In the genomic region with DNA sequence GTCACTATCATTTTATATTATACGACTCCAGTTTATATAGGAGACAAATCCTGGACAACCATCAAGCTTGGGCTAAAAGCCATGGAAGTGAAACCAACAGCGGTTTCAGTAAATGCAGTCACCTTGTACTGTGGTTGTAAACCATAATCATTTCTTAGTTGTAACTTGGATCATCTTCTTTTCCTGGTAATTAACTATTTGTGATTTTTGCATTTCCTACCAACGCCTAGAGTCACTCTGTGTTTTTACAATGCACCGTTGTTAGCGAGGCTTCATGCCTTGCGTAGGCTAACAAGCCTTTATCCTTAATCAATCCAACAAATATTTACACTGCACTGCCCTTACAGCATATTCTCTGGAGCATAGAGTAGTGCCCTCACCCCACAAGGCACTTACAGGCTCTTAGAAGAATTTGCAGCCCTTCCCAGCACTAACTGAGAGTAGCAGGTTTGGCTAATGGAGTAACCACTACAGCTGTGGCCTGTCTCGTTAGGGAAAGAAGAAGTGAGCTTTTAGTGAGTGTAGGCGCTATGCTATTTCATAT, we compare ENCODE assay signal across 11 cellular contexts.
DNase-seq lines count a peak whose midpoint lies in the region; ATAC-seq and TF ChIP-seq lines count a peak whose summit lies in the region.
"Had no signal": no experiment of that assay in that cellular context is flagged by ENCODE, and none has a peak within 500 bp of the region (broad histone marks: within the 10 kb centered on the region; RNA-seq: fewer than 3 reads in every experiment).

No MANE protein-coding gene starts in this region.

- no TSS peak for BruUV-seq in Caco-2 (replicated peaks; lab: Mats Ljungman, UMichigan)

- 88 to 89% methylated on average over 6 to 7 of the region's 8 CpGs for WGBS in endodermal cell (ENCODE audit: insufficient coverage in 1 of 2, insufficient read length in 1 of 2), 2 experiments

- H3K27me3 ChIP-seq in endodermal cell (ENCODE audit: control insufficient read depth, insufficient read depth, low read length, poor library complexity, severe bottlenecking) (no peaks in the 10 kb centered on the region), Caco-2 (replicated peaks; ENCODE audit: control insufficient read depth, insufficient read depth, low read length) (no peaks in the 10 kb centered on the region)

- H3K4me1 Mint-ChIP-seq in endodermal cell (peaks cover 20% of the 10 kb centered on the region), HFFc6 (ENCODE audit: low read depth) (peaks cover 3% of the 10 kb centered on the region; the same call in 1 of the 2 replicates), Caco-2 (ENCODE audit: low read depth, unreplicated experiment) (no peaks in the 10 kb centered on the region)
- peaks cover 0 to 3% (median under 1%) of the 10 kb centered on the region in 4 donors for H3K4me1 Mint-ChIP-seq in naive thymus-derived CD8-positive, alpha-beta T cell

- H3K4me1 ChIP-seq in endodermal cell (ENCODE audit: control insufficient read depth, insufficient read depth, low read length): no peaks in the 10 kb centered on the region
- 0 out of 2 replicates have a peak, but pooled peaks cover 6% of the 10 kb centered on the region for H3K4me1 ChIP-seq in Caco-2

- H3K4me3 ChIP-seq in endodermal cell (ENCODE audit: low read length): peak overlapping the region; percentile 13
- H3K4me3 ChIP-seq in Caco-2 (ENCODE audit: low read depth, low read length): no peak overlapping the region

- H3K36me3 ChIP-seq in endodermal cell (ENCODE audit: control insufficient read depth, insufficient read depth, low read length): peaks cover 33% of the 10 kb centered on the region
- peaks cover 2% of the 10 kb centered on the region for H3K36me3 ChIP-seq in Caco-2 (ENCODE audit: control insufficient read depth, insufficient read depth, low read length)

- H3K9me3 ChIP-seq in endodermal cell (ENCODE audit: control insufficient read depth, low read length) (no peaks in the 10 kb centered on the region), Caco-2 (no peaks in the 10 kb centered on the region)

- POLR2A ChIA-PET in Caco-2 (lab: Charles Lee): no interaction called here
- POLR2A ChIA-PET in naive thymus-derived CD8-positive, alpha-beta T cell (lab: Charles Lee): no interaction called here

- H3K9me3 Mint-ChIP-seq in endodermal cell (no peaks in the 10 kb centered on the region), HFFc6 (no peaks in the 10 kb centered on the region), Caco-2 (ENCODE audit: unreplicated experiment) (no peaks in the 10 kb centered on the region)
- no peaks in the 10 kb centered on the region for H3K9me3 Mint-ChIP-seq in naive thymus-derived CD8-positive, alpha-beta T cell
- H3K9me3 Mint-ChIP-seq: IgD-negative memory B cell had no signal

- no peaks in the 10 kb centered on the region for H3K27me3 Mint-ChIP-seq in endodermal cell (ENCODE audit: insufficient read depth)
- H3K27me3 Mint-ChIP-seq in HFFc6 (ENCODE audit: insufficient read depth): no peaks in the 10 kb centered on the region
- no peaks in the 10 kb centered on the region for H3K27me3 Mint-ChIP-seq in Caco-2 (ENCODE audit: insufficient read depth, unreplicated experiment)
- H3K27me3 Mint-ChIP-seq in naive thymus-derived CD8-positive, alpha-beta T cell: no peaks in the 10 kb centered on the region
- H3K27me3 Mint-ChIP-seq: IgD-negative memory B cell had no signal

- H3K36me3 Mint-ChIP-seq in endodermal cell (ENCODE audit: low read depth) (peaks cover 22% of the 10 kb centered on the region), HFFc6 (ENCODE audit: low read depth) (peaks cover 22% of the 10 kb centered on the region), Caco-2 (ENCODE audit: insufficient read depth, unreplicated experiment) (peaks cover 9% of the 10 kb centered on the region)
- H3K36me3 Mint-ChIP-seq in naive thymus-derived CD8-positive, alpha-beta T cell: peaks cover 0 to 57% (median 30%) of the 10 kb centered on the region in 3 donors

- intact Hi-C loops in Caco-2 (cut with micrococcal nuclease; ENCODE audit: unreplicated experiment): no loop called here

- H3K9ac ChIP-seq in endodermal cell (ENCODE audit: extremely low read depth, low read length, poor library complexity, severe bottlenecking): no peak overlapping the region

- CTCF ChIA-PET in Caco-2 (lab: Charles Lee): no interaction called here

- DNase-seq in DMS153 (lab: John Stamatoyannopoulos, UW): peak; percentile 33
- no peak for DNase-seq in DMS153 treated with DMSO at 0.1 percent for 48 hours (lab: John Stamatoyannopoulos, UW; ENCODE audit: unreplicated experiment)
- peak; percentile 66 for DNase-seq in NCI-H2029 treated with DMSO at 0.1 percent for 48 hours (lab: John Stamatoyannopoulos, UW)
- no peak for DNase-seq in endodermal cell
- peak; percentile 53 for DNase-seq in retina
- no peak for DNase-seq in HFFc6
- DNase-seq in Caco-2: no peak
- no peak for DNase-seq in naive thymus-derived CD8-positive, alpha-beta T cell
- DNase-seq: 8988T, caudate nucleus had no signal

- H3K4me3 Mint-ChIP-seq in endodermal cell: no peak overlapping the region
- H3K4me3 Mint-ChIP-seq in HFFc6: no peak overlapping the region
- H3K4me3 Mint-ChIP-seq in Caco-2 (ENCODE audit: unreplicated experiment): no peak overlapping the region
- no peak overlapping the region for H3K4me3 Mint-ChIP-seq in naive thymus-derived CD8-positive, alpha-beta T cell
- H3K4me3 Mint-ChIP-seq: IgD-negative memory B cell had no signal

- TF ChIP-seq CTCF in endodermal cell (conservative IDR thresholded peaks at IDR 0.05) (no peak), HFFc6 (IDR thresholded peaks at IDR 0.05) (no peak), Caco-2 (IDR thresholded peaks at IDR 0.05; ENCODE audit: insufficient read depth in 1 of 2, low read depth in 1 of 2, low read length in 1 of 2, severe bottlenecking in 1 of 2, unreplicated experiment in 1 of 2) (no peak)

- H3K27ac Mint-ChIP-seq in endodermal cell (no peak overlapping the region), HFFc6 (no peak overlapping the region), Caco-2 (ENCODE audit: unreplicated experiment) (no peak overlapping the region)
- H3K27ac Mint-ChIP-seq in naive thymus-derived CD8-positive, alpha-beta T cell: no peak overlapping the region
- H3K27ac Mint-ChIP-seq: IgD-negative memory B cell had no signal

- ATAC-seq in naive thymus-derived CD8-positive, alpha-beta T cell: no peak

- no peak overlapping the region for H3K27ac ChIP-seq in endodermal cell (ENCODE audit: low read depth, low read length)

Comparison
In these comparisons a context has a peak if more than half of its experiments do, and no peak if none do; other contexts are left out.
1. DNase-seq: peak in DMS153 (single experiment), NCI-H2029 treated with DMSO at 0.1 percent for 48 hours (single experiment) and retina (single experiment); none in DMS153 treated with DMSO at 0.1 percent for 48 hours (single experiment), endodermal cell (single experiment), HFFc6 (single experiment), Caco-2 (0 of 2) and naive thymus-derived CD8-positive, alpha-beta T cell (0 of 10).